1 cellular context compared by ENCODE assay signal in genomic region chr13:113123226-113124150, GRCh38.
TF ChIP-seq lines count a peak whose summit lies in the region.

No MANE protein-coding gene starts in this region.

TF ChIP-seq in SK-N-SH treated with all-trans-retinoic acid at 6 μM for 48 hours, 23 proteins besides CTCF, POLR2A, EP300 and RAD21 (continued from another document):
- TF ChIP-seq PATZ1 (CRISPR knock-in tag; IDR thresholded peaks at IDR 0.05; ENCODE audit: borderline replicate concordance) (no peak), TCF4 (CRISPR knock-in tag; IDR thresholded peaks at IDR 0.05; ENCODE audit: borderline replicate concordance) (no peak), GLIS3 (CRISPR knock-in tag; IDR thresholded peaks at IDR 0.05) (no peak), ZFP3 (CRISPR knock-in tag; IDR thresholded peaks at IDR 0.05) (no peak), ZFP30 (CRISPR knock-in tag; IDR thresholded peaks at IDR 0.05) (no peak), POU6F1 (CRISPR knock-in tag; IDR thresholded peaks at IDR 0.05; ENCODE audit: borderline replicate concordance, low read depth) (no peak)
